ENCODE assay signal across 1 cellular context in the genomic region with DNA sequence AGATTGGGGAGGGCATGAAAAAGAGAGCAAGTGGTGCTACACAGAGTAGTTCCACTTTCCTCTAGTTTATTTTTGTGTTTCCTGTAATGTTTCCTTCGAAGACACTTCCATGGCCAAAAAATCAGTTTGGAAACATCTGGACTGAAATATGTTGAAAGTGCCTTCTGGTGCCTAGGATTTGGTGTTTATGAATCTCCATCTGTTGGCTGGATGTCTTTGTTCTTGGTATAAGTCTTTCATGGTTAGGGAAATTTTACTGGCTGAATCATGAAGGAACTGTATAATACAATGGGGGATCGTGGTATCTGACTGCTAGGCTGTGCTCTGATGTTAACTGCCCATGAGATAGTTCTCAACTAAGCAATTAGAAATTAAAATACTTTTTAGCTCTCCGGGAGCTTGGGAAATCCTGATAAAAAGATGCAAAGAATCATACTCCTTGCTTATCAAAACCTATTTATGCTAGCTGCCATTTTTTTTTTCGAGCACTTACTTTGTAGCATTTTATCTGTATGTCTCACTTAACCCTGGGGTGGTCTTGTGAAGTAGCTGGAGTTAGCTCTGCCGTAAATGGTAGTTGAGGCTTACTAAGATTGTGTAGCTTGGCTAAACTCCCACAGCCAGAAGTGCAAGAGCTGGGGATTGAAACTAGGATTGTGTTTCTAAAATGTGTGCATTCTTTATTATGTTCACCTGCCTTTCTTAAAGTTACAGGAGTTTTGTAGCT.
TF ChIP-seq lines count a peak whose summit lies in the region.

No MANE protein-coding gene starts in this region.

TF ChIP-seq in IMR-90, 13 proteins besides CTCF, POLR2A, EP300 and RAD21:
- TF ChIP-seq, protein P1, sequence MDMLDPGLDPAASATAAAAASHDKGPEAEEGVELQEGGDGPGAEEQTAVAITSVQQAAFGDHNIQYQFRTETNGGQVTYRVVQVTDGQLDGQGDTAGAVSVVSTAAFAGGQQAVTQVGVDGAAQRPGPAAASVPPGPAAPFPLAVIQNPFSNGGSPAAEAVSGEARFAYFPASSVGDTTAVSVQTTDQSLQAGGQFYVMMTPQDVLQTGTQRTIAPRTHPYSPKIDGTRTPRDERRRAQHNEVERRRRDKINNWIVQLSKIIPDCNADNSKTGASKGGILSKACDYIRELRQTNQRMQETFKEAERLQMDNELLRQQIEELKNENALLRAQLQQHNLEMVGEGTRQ (IDR thresholded peaks at IDR 0.05; ENCODE audit: low read depth, low read length), result no peak
- TF ChIP-seq RFX5 (IDR thresholded peaks at IDR 0.05; ENCODE audit: low read depth, low read length), result no peak
- no peak for TF ChIP-seq MAFK (IDR thresholded peaks at IDR 0.05; ENCODE audit: low read depth, low read length)
- TF ChIP-seq CHD1 (IDR thresholded peaks at IDR 0.05; ENCODE audit: low read depth, low read length), result no peak
- TF ChIP-seq BHLHE40 (IDR thresholded peaks at IDR 0.05; ENCODE audit: low read depth, low read length), result no peak
- TF ChIP-seq MXI1 (IDR thresholded peaks at IDR 0.05; ENCODE audit: borderline replicate concordance, low read depth, low read length), result no peak
TF ChIP-seq in IMR-90: peak in this region for 0.
